Comparison of ENCODE assay signal across 15 cellular contexts in the genomic region with DNA sequence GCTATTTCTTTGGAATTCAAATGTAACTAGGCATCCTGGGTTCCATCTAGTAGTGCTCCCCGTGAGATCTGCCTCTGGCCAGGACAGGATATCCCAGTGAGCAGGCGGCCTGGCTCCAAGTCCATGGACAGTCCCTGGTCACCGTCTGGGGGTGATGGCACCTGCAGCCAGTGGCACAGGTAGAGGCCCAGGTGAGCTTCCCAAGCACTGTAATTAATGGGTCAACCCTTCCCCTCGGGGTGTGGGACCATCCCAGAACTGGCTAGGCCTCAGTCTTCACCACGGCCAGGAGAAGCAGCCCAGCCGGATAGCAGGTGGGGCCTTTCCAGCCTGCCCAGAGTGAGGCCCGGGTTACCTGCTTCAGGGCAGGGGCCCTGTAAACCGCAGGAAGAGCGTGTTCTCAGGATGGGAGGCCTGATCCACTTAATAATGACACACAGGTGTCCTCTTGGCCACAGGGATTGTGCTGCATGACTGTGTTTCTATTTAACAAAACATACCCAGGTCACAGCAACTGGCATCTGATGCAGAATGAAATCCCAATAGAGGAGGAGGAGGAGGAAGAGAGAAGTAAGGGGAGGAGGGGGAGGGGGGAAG. TPM values are rescaled to one million over a fixed set of nuclear protein-coding genes. Genes with fewer than 3 reads are reported as not detected.
DNase-seq lines count a peak whose midpoint lies in the region; ATAC-seq, FAIRE-seq and TF ChIP-seq lines count a peak whose summit lies in the region.
"Had no signal": no experiment of that assay in that cellular context is flagged by ENCODE, and none has a peak within 500 bp of the region (broad histone marks: within the 10 kb centered on the region; RNA-seq: fewer than 3 reads in every experiment).

No MANE protein-coding gene starts in this region.

- H4K20me1 ChIP-seq in BLaER1 treated with 17β-estradiol and CSF1 and Interleukin-3, amounts not matched to agents 10 nM and 100 nM, result no peaks in the 10 kb centered on the region
- no peaks in the 10 kb centered on the region for H4K20me1 ChIP-seq in HCT116 (ENCODE audit: insufficient read depth)
- H4K20me1 ChIP-seq in H1 (replicated peaks in 1 of 2; ENCODE audit: control insufficient read depth in 1 of 2, insufficient read depth in 2 of 2, low read length in 2 of 2), result no peaks in the 10 kb centered on the region

- TF ChIP-seq RAD21 in HCT116 (IDR thresholded peaks at IDR 0.05; ENCODE audit: low read depth) (no peak), H1 (IDR thresholded peaks at IDR 0.05 in 1 of 2, conservative IDR thresholded peaks at IDR 0.05 in 1 of 2; ENCODE audit: low read depth in 2 of 2, low read length in 2 of 2) (no peak)

- H3K27ac ChIP-seq in BLaER1 treated with 17β-estradiol and CSF1 and Interleukin-3, amounts not matched to agents 10 nM and 100 nM, result peak overlapping the region in 1 of 11 experiments; percentile 24; a peak in 2 of 22 replicates
- H3K27ac ChIP-seq in HCT116 (ENCODE audit: low read depth, low read length) (no peak overlapping the region), H1 (ENCODE audit: low read depth, low read length) (no peak overlapping the region), neuronal stem cell (replicated peaks; ENCODE audit: low read length) (no peak overlapping the region)
- H3K27ac ChIP-seq: suprapubic skin had no signal

- peaks cover 3% of the 10 kb centered on the region; the same call in 1 of the 2 replicates for H3K23me2 ChIP-seq in H1 (ENCODE audit: low read depth, low read length)

- no peak overlapping the region for H3K4ac ChIP-seq in H1 (replicated peaks; ENCODE audit: insufficient read length, low read depth, low read length)
- no peak overlapping the region for H3K4ac ChIP-seq in neuronal stem cell (ENCODE audit: low read length)

- TF ChIP-seq POLR2A in HCT116 (IDR thresholded peaks at IDR 0.05; ENCODE audit: borderline replicate concordance, extremely low read depth, insufficient read depth, insufficient read length), result no peak
- TF ChIP-seq POLR2A in H1 (IDR thresholded peaks at IDR 0.05; ENCODE audit: control extremely low read depth in 1 of 2, low read depth in 2 of 2, low read length in 2 of 2), result no peak

- H2AK5ac ChIP-seq in H1 (ENCODE audit: low read depth, low read length) (no peak overlapping the region), neuronal stem cell (ENCODE audit: low read depth, low read length) (peak overlapping the region; percentile 38)

- peak overlapping the region; percentile 82; the same call in 1 of the 2 replicates for H2BK20ac ChIP-seq in H1 (ENCODE audit: low read length)

- no peak overlapping the region for H3K9ac ChIP-seq in BLaER1 treated with 17β-estradiol and CSF1 and Interleukin-3, amounts not matched to agents 10 nM and 100 nM
- no peak overlapping the region for H3K9ac ChIP-seq in HCT116 (ENCODE audit: low read length)
- no peak overlapping the region for H3K9ac ChIP-seq in H1 (replicated peaks in 1 of 4; ENCODE audit: extremely low read depth in 1 of 4, low read depth in 3 of 4, low read length in 3 of 4)
- no peak overlapping the region for H3K9ac ChIP-seq in neuronal stem cell (ENCODE audit: low read depth, low read length, poor library complexity)

- H3K14ac ChIP-seq in H1 (ENCODE audit: insufficient read length), result no peak overlapping the region
- H3K14ac ChIP-seq in neuronal stem cell (ENCODE audit: low read length), result no peak overlapping the region

- H4K5ac ChIP-seq in H1 (ENCODE audit: insufficient read length, low read depth, low read length), result peak overlapping the region; percentile 61

- H2BK120ac ChIP-seq in H1 (replicated peaks; ENCODE audit: low read depth, low read length) (no peak overlapping the region), neuronal stem cell (ENCODE audit: low read depth, low read length) (no peak overlapping the region)

- FAIRE-seq in H1 (lab: Jason Lieb, UNC), result no peak
- FAIRE-seq: astrocyte, GM12878 had no signal

- H3K9me2 ChIP-seq in HCT116 (ENCODE audit: insufficient read depth), result no peaks in the 10 kb centered on the region

- H3K79me1 ChIP-seq in H1 (ENCODE audit: low read depth, low read length) (no peaks in the 10 kb centered on the region), neuronal stem cell (ENCODE audit: low read depth, low read length) (no peaks in the 10 kb centered on the region)

- no peak for DNase-seq in HCT116 (ENCODE audit: low read depth, low spot score)
- DNase-seq in H1 (ENCODE audit: low read depth in 1 of 2, low spot score in 2 of 2), result no peak
- no peak for DNase-seq in neuronal stem cell (ENCODE audit: low spot score)
- no peak for DNase-seq in activated CD4-positive, CD25-positive, alpha-beta regulatory T cell (lab: John Stamatoyannopoulos, UW)
- no peak for DNase-seq in T-helper 1 cell
- DNase-seq: effector memory CD4-positive, alpha-beta T cell; NCI-H1048; NCI-H2081 had no signal

- intact Hi-C loops in HCT116 (cut with micrococcal nuclease), result no loop called here

- CTCF ChIA-PET in HCT116 (lab: Charles Lee), result no interaction called here
- CTCF ChIA-PET in H1 (lab: Charles Lee; ENCODE audit: partially characterized antibody), result interaction anchor here (1.1 to 1.7 kb wide), 4 partner anchors 12 to 189 kb away, joined by 3 to 6 read pairs (median 4); no protein-coding TSS in a partner anchor

- no peak overlapping the region for H3K56ac ChIP-seq in H1 (replicated peaks; ENCODE audit: insufficient read length, low read depth, low read length)

- H3K79me2 ChIP-seq in HCT116 (ENCODE audit: insufficient read depth, low read length) (no peaks in the 10 kb centered on the region), H1 (ENCODE audit: control insufficient read depth in 1 of 2, insufficient read depth in 2 of 2, low read length in 2 of 2) (no peaks in the 10 kb centered on the region)

- peak overlapping the region; percentile 46; the same call in 1 of the 2 replicates for H4K8ac ChIP-seq in H1 (ENCODE audit: extremely low read depth, insufficient read depth, low read length)
- no peak overlapping the region for H4K8ac ChIP-seq in neuronal stem cell (ENCODE audit: low read depth, low read length)

- H4K91ac ChIP-seq in H1 (replicated peaks; ENCODE audit: insufficient read length, low read length) (peak overlapping the region; percentile 69), neuronal stem cell (ENCODE audit: low read depth, low read length, poor library complexity) (no peak overlapping the region)

- H3K27me3 ChIP-seq in BLaER1 treated with 17β-estradiol and CSF1 and Interleukin-3, amounts not matched to agents 10 nM and 100 nM, result no peaks in the 10 kb centered on the region
- no peaks in the 10 kb centered on the region for H3K27me3 ChIP-seq in HCT116 (ENCODE audit: insufficient read depth, low read length)
- H3K27me3 ChIP-seq in H1 (replicated peaks in 1 of 4; ENCODE audit: control insufficient read depth in 3 of 4, extremely low read depth in 1 of 4, insufficient read depth in 3 of 4, low read length in 3 of 4), result no peaks in the 10 kb centered on the region
- H3K27me3 ChIP-seq in neuronal stem cell (ENCODE audit: control insufficient read depth in 3 of 3, insufficient read depth in 3 of 3, low read depth in 1 of 3, low read length in 3 of 3), result peaks cover 0 to 7% (median 0%) of the 10 kb centered on the region in 3 experiments
- H3K27me3 ChIP-seq: right atrium auricular region, suprapubic skin had no signal

- H3K18ac ChIP-seq in H1 (ENCODE audit: extremely low read depth, low read length) (peak overlapping the region; percentile 95), neuronal stem cell (ENCODE audit: low read length) (no peak overlapping the region)

- RAD21 ChIA-PET in HCT116 (lab: Charles Lee; ENCODE audit: low non-redundant PET in 1 of 2, low total read pairs in 2 of 2, uncharacterized antibody in 2 of 2, unreplicated experiment in 2 of 2), result no interaction called here

- H2BK5ac ChIP-seq in H1 (ENCODE audit: low read depth, low read length) (no peak overlapping the region; the same call in 1 of the 2 replicates), neuronal stem cell (ENCODE audit: low read length) (no peak overlapping the region)

- H3K9me3 ChIP-seq in BLaER1 treated with 17β-estradiol and CSF1 and Interleukin-3, amounts not matched to agents 10 nM and 100 nM (replicated peaks in 1 of 11), result no peaks in the 10 kb centered on the region; a peak in 1 of 22 replicates
- H3K9me3 ChIP-seq in HCT116 (ENCODE audit: control insufficient read depth in 1 of 2, insufficient read depth in 1 of 2, low read depth in 1 of 2, low read length in 2 of 2) (no peaks in the 10 kb centered on the region), H1 (ENCODE audit: insufficient read depth in 2 of 2, low read depth in 1 of 2, low read length in 1 of 2) (no peaks in the 10 kb centered on the region), neuronal stem cell (replicated peaks in 1 of 2; ENCODE audit: control insufficient read depth in 2 of 2, insufficient read depth in 1 of 2, low read depth in 1 of 2, low read length in 2 of 2) (no peaks in the 10 kb centered on the region)
- H3K9me3 ChIP-seq: right atrium auricular region, suprapubic skin had no signal

- ATAC-seq in HCT116, result peak; percentile 10; the same call in 1 of the 2 replicates
- ATAC-seq in HG02588 (IDR thresholded peaks at IDR 0.05; ENCODE audit: unreplicated experiment), result no peak
- no peak for ATAC-seq in GM19351 (IDR thresholded peaks at IDR 0.05; ENCODE audit: unreplicated experiment)
- ATAC-seq: GM12878 had no signal

- peak overlapping the region in 8 of 11 experiments; percentile 7 to 35 (median 22); a peak in 5 of 22 replicates for H3K4me2 ChIP-seq in BLaER1 treated with 17β-estradiol and CSF1 and Interleukin-3, amounts not matched to agents 10 nM and 100 nM
- H3K4me2 ChIP-seq in HCT116 (ENCODE audit: low read length), result no peak overlapping the region
- H3K4me2 ChIP-seq in H1 (ENCODE audit: insufficient read depth in 1 of 2, low read depth in 2 of 2, low read length in 2 of 2), result no peak overlapping the region
- no peak overlapping the region for H3K4me2 ChIP-seq in neuronal stem cell (ENCODE audit: insufficient read depth, low read length, poor library complexity, severe bottlenecking)

- 60% methylated on average over 9 of the region's 9 CpGs; no CpG with 5 or more reads in 1 of the 2 experiments for WGBS in H1 (ENCODE audit: extremely low coverage in 1 of 2, insufficient coverage in 1 of 2, insufficient read length in 1 of 2, insufficient replicate concordance in 2 of 2, low coverage in 1 of 2, low lambda C conversion rate in 2 of 2, missing lambda C conversion rate in 1 of 2), 2 experiments
- WGBS in neuronal stem cell (ENCODE audit: extremely low coverage in 2 of 2, insufficient read length in 2 of 2, insufficient replicate concordance in 1 of 2), 2 donors, result no CpG with 5 or more reads among the region's 9 CpGs

- no peak for TF ChIP-seq EP300 in H1 (IDR thresholded peaks at IDR 0.05; ENCODE audit: borderline replicate concordance in 1 of 2, low read depth in 2 of 2, low read length in 2 of 2)

- no TSS peak for BruUV-seq in HCT116 (replicated peaks; lab: Mats Ljungman, UMichigan)

- H3K23ac ChIP-seq in H1 (ENCODE audit: insufficient read length) (no peak overlapping the region), neuronal stem cell (ENCODE audit: low read depth, low read length, poor library complexity) (no peak overlapping the region)

- peaks cover 34 to 68% (median 49%) of the 10 kb centered on the region in 10 experiments for H3K4me1 ChIP-seq in BLaER1 treated with 17β-estradiol and CSF1 and Interleukin-3, amounts not matched to agents 10 nM and 100 nM
- peaks cover 11 to 16% of the 10 kb centered on the region in 2 experiments for H3K4me1 ChIP-seq in HCT116 (ENCODE audit: control insufficient read depth in 1 of 2, insufficient read depth in 2 of 2, low read length in 2 of 2)
- H3K4me1 ChIP-seq in H1 (replicated peaks in 1 of 4; ENCODE audit: control insufficient read depth in 3 of 4, insufficient read depth in 4 of 4, low read length in 3 of 4), result peaks cover 11 to 25% (median 18%) of the 10 kb centered on the region in 4 experiments
- H3K4me1 ChIP-seq in neuronal stem cell (ENCODE audit: control insufficient read depth in 2 of 2, insufficient read depth in 1 of 2, low read depth in 1 of 2, low read length in 2 of 2), result peaks cover 3% of the 10 kb centered on the region in 2 donors

- TF ChIP-seq CTCF in HCT116 (IDR thresholded peaks at IDR 0.05 in 2 of 3, conservative IDR thresholded peaks at IDR 0.05 in 1 of 3; ENCODE audit: borderline replicate concordance in 1 of 3, insufficient read depth in 1 of 3, low read depth in 2 of 3, low read length in 2 of 3) (no peak), H1 (IDR thresholded peaks at IDR 0.05; ENCODE audit: control extremely low read depth in 1 of 3, insufficient read depth in 1 of 3, low read depth in 1 of 3, low read length in 3 of 3) (no peak)

- no peak overlapping the region for H3K4me3 ChIP-seq in BLaER1 treated with 17β-estradiol and CSF1 and Interleukin-3, amounts not matched to agents 10 nM and 100 nM
- no peak overlapping the region for H3K4me3 ChIP-seq in HCT116 (replicated peaks in 1 of 2; ENCODE audit: low read depth in 1 of 2, low read length in 2 of 2)
- no peak overlapping the region for H3K4me3 ChIP-seq in H1 (ENCODE audit: extremely low read depth in 1 of 4, insufficient read depth in 2 of 4, low read depth in 3 of 4, low read length in 4 of 4)
- no peak overlapping the region for H3K4me3 ChIP-seq in neuronal stem cell (ENCODE audit: low read length in 2 of 2)
- H3K4me3 ChIP-seq: GM12878, right atrium auricular region, suprapubic skin had no signal

- no peaks in the 10 kb centered on the region for H3K36me3 ChIP-seq in BLaER1 treated with 17β-estradiol and CSF1 and Interleukin-3, amounts not matched to agents 10 nM and 100 nM
- H3K36me3 ChIP-seq in HCT116 (ENCODE audit: control insufficient read depth in 1 of 2, insufficient read depth in 2 of 2, low read length in 2 of 2), result no peaks in the 10 kb centered on the region
- H3K36me3 ChIP-seq in H1 (ENCODE audit: control insufficient read depth in 2 of 4, insufficient read depth in 4 of 4, low read length in 3 of 4), result no peaks in the 10 kb centered on the region
- H3K36me3 ChIP-seq in neuronal stem cell (replicated peaks in 1 of 2; ENCODE audit: control insufficient read depth in 2 of 2, insufficient read depth in 2 of 2, low read length in 2 of 2), result no peaks in the 10 kb centered on the region
- H3K36me3 ChIP-seq: right atrium auricular region, suprapubic skin had no signal

- no peak overlapping the region for H2AFZ ChIP-seq in HCT116 (ENCODE audit: low read depth, low read length, poor library complexity, severe bottlenecking)
- no peak overlapping the region for H2AFZ ChIP-seq in H1 (ENCODE audit: low read length)
- no peak overlapping the region for H2AFZ ChIP-seq in neuronal stem cell (ENCODE audit: low read length)

- POLR2A ChIA-PET in HCT116 (lab: Charles Lee), result no interaction called here
- POLR2A ChIA-PET in H1 (lab: Charles Lee; ENCODE audit: partially characterized antibody), result interaction anchor here (0.8 to 4.2 kb wide), 4 partner anchors 9 to 98 kb away, joined by 3 to 24 read pairs (median 3); a partner anchor contains a TSS

- peak overlapping the region; percentile 88 for H2BK15ac ChIP-seq in H1 (ENCODE audit: low read length)
- no peak overlapping the region for H2BK15ac ChIP-seq in neuronal stem cell (ENCODE audit: low read length)

- H2BK12ac ChIP-seq in H1 (ENCODE audit: low read depth, low read length) (peak overlapping the region; percentile 84; the same call in 1 of the 2 replicates), neuronal stem cell (ENCODE audit: low read length) (peak overlapping the region; percentile 59)

RNA-seq across cellular contexts. Expression of a gene that starts 9.3 kb away (rescaled TPM):
- total RNA-seq in HCT116 (2021; ENCODE audit: unreplicated experiment), result 84.2 TPM
- 86.6 and 106 TPM in 2 replicates for polyA plus RNA-seq in HCT116 (2012)
- 160 and 165 TPM in 2 replicates for total RNA-seq in H1 (2021; fragmentation: NEBNext Ultra II Directional; extraction: Animal tissue kit (Norgen Biotek cat#: 25700))
- polyA plus RNA-seq in H1 (2011; rRNA removed), result 205 and 315 TPM in 2 replicates
- polyA plus RNA-seq in H1 (2011; cell fraction: cytosol; rRNA removed), result 150 TPM
- 185 TPM for polyA plus RNA-seq in H1 (2011; cell fraction: nucleus; rRNA removed)
- polyA plus RNA-seq in H1 (2012, experiment 1 of 2), result 80.9 to 155 TPM (median 121 TPM) in 4 replicates
- 82.5 TPM for polyA plus RNA-seq in H1 (2012, experiment 2 of 2)
- 77.3 TPM for polyA plus RNA-seq in H1 (2013, experiment 1 of 2)
- polyA plus RNA-seq in H1 (2013, experiment 2 of 2), result 80.0 TPM
- polyA minus RNA-seq in H1 (2011; rRNA and poly(A)+ RNA removed), result 140 and 174 TPM in 2 replicates
- polyA minus RNA-seq in H1 (2011; cell fraction: cytosol; rRNA and poly(A)+ RNA removed), result 85.9 TPM
- polyA minus RNA-seq in H1 (2011; cell fraction: nucleus; rRNA and poly(A)+ RNA removed), result 78.8 TPM
- polyA plus RNA-seq in neuronal stem cell (2013, experiment 1 of 2), result 85.6 TPM
- 87.4 TPM for polyA plus RNA-seq in neuronal stem cell (2013, experiment 2 of 2)

Comparison
In these comparisons a context has a peak if more than half of its experiments do, and no peak if none do; other contexts are left out.
1. H3K4me2 ChIP-seq: peak in BLaER1 treated with 17β-estradiol and CSF1 and Interleukin-3, amounts not matched to agents 10 nM and 100 nM (8 of 11); none in HCT116 (single experiment), H1 (0 of 2) and neuronal stem cell (single experiment).